In the genomic region with DNA sequence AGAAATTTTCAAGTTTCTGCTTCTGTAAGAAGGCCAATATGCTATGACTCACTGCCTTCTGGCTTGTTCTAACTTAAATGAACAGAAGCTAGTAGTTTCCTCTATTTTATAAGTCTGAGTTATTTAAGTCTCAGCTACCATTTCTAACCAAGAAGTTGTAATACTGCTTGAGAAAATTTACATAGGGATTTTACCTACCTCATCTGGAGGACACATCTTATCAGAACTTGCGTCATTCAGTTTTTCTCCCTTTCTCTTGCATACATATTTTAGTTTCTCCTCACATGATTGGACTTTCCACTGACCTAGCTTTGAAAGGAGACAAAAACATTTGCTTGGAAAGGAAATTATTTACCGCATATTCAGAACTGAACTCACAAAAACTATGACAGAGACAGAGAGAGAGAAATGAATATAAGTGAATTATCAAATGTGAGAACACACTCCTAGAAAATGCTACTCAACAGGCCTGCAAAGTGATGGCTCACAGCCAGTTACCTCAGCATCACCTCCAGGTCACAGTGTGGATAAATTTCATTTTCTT, we compare ENCODE assay signal across 8 cellular contexts. TPM values are rescaled to one million over a fixed set of nuclear protein-coding genes. Genes with fewer than 3 reads are reported as not detected.
DNase-seq lines count a peak whose midpoint lies in the region; ATAC-seq and TF ChIP-seq lines count a peak whose summit lies in the region.

No MANE protein-coding gene starts in this region.

- ATAC-seq in GM18520 (IDR thresholded peaks at IDR 0.05; ENCODE audit: unreplicated experiment) (peak; percentile 88), GM21786 (IDR thresholded peaks at IDR 0.05; ENCODE audit: unreplicated experiment) (peak; percentile 86)

- no peak for TF ChIP-seq POLR2A in adrenal gland (IDR thresholded peaks at IDR 0.05)

- H3K4me1 ChIP-seq in adrenal gland (replicated peaks in 1 of 2) (no peaks in the 10 kb centered on the region), left ventricle myocardium inferior (no peaks in the 10 kb centered on the region)

- peak; percentile 21 for DNase-seq in LHCN-M2 (ENCODE audit: low read depth)
- DNase-seq in middle frontal gyrus (ENCODE audit: extremely low spot score, low spot score): peak; percentile 12
- no peak for DNase-seq in adrenal gland
- DNase-seq in left ventricle myocardium inferior: no peak
- no peak for DNase-seq in C1 segment of cervical spinal cord (lab: John Stamatoyannopoulos, UW)
- DNase-seq in A172 (ENCODE audit: low spot score): no peak

- no peak overlapping the region for H3K27ac ChIP-seq in adrenal gland
- H3K27ac ChIP-seq in left ventricle myocardium inferior (replicated peaks): no peak overlapping the region

- no peak for TF ChIP-seq CTCF in adrenal gland (IDR thresholded peaks at IDR 0.05)
- no peak for TF ChIP-seq CTCF in left ventricle myocardium inferior (IDR thresholded peaks at IDR 0.05; ENCODE audit: borderline replicate concordance)

- H3K27me3 ChIP-seq in adrenal gland (no peaks in the 10 kb centered on the region), left ventricle myocardium inferior (ENCODE audit: low read depth) (no peaks in the 10 kb centered on the region)

- intact Hi-C loops in adrenal gland (cut with DNase I) (no loop called here), left ventricle myocardium inferior (cut with micrococcal nuclease) (no loop called here)

- 63 to 74% (median 66%) methylated on average over 2 of the region's 2 CpGs for WGBS in adrenal gland, 4 donors

- H3K4me3 ChIP-seq in adrenal gland (no peak overlapping the region), left ventricle myocardium inferior (no peak overlapping the region)

- H3K36me3 ChIP-seq in adrenal gland (replicated peaks in 1 of 2) (no peaks in the 10 kb centered on the region), left ventricle myocardium inferior (no peaks in the 10 kb centered on the region)

- H3K9me3 ChIP-seq in adrenal gland (replicated peaks in 1 of 3) (no peaks in the 10 kb centered on the region), left ventricle myocardium inferior (replicated peaks) (no peaks in the 10 kb centered on the region)

RNA-seq across cellular contexts. Expression of a gene that starts 25.4 kb away (rescaled TPM):
- total RNA-seq in LHCN-M2 (2014; rRNA removed) (0.19 and 0.57 TPM in 2 replicates), adrenal gland (1 to 10 TPM; 1.6 to 7.9 (median 4.9) TPM), left ventricle myocardium inferior (0.63 TPM)
- polyA plus RNA-seq in LHCN-M2 (2012): 0.09 TPM
- polyA plus RNA-seq in adrenal gland: 1 to 10 TPM in 1 of 3 donors, under 1 TPM in 2; 0.57 to 3.7 (median 0.80) TPM
- total RNA-seq in A172 (2014; rRNA removed; shearing (Covaris generic)): 0.34 TPM in 1 of 2 replicates, not detected in the other

Comparison
In these comparisons a context has a peak if more than half of its experiments do, and no peak if none do; other contexts are left out.
1. DNase-seq: peak in LHCN-M2 (single experiment) and middle frontal gyrus (single experiment); none in adrenal gland (0 of 7), left ventricle myocardium inferior (single experiment), C1 segment of cervical spinal cord (0 of 14) and A172 (single experiment).